ENCODE assay signal across 1 cellular context in the genomic region with DNA sequence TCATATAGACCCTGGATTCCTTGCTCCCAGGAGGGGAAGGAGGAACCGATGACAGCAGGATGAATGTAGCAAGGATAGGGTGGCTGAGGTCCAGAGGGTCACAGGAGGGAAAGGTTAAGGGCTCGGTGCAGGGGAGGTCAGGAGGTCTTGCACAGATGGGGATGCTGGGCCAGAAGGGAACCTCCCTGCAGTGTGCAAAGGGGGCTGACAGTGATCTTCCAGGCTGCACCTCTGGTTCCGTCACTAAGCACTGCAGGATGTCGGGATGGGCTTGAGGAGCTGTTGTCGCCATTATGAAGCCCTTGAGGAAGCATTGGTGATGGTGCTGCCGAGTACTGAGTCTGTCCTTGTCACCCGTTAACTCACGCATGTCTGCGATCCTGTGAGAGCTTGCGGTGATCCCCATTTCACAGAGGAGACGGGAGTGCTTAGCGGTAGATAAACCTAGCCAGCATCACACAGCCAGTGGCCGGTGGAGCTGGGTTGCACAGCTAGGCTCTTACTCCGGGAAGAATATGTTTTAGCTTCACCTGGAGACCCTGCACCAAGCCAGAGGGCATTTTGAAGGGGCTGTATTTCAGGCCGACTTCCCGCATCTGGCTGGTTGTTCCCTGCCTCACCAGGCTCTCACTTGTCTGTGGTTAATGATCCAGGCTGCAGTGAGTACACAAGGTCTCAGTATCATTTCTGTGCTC.
A peak's percentile ranks its signal among the peaks of the same experiment; 100 is the strongest.
TF ChIP-seq lines count a peak whose summit lies in the region.

No MANE protein-coding gene starts in this region.

TF ChIP-seq in HepG2, 621 proteins besides CTCF, POLR2A, EP300 and RAD21 (continued from another document and continues in another):
- TF ChIP-seq CEBPZ (IDR thresholded peaks at IDR 0.05; ENCODE audit: low read length) (no peak), IRF9 (CRISPR knock-in tag; IDR thresholded peaks at IDR 0.05; ENCODE audit: borderline replicate concordance) (no peak), ZNF34 (CRISPR knock-in tag; IDR thresholded peaks at IDR 0.05; ENCODE audit: borderline replicate concordance) (peak; percentile 19; the same call in 1 of the 2 replicates), SSRP1 (CRISPR knock-in tag; IDR thresholded peaks at IDR 0.05) (0 out of 2 replicates have a peak, but pooled peaks have one; percentile 5), ZNF598 (CRISPR knock-in tag; IDR thresholded peaks at IDR 0.05; ENCODE audit: borderline replicate concordance) (peak; percentile 53), ZBTB33 (CRISPR knock-in tag; IDR thresholded peaks at IDR 0.05) (peak; percentile 75), ZNF567 (CRISPR knock-in tag; IDR thresholded peaks at IDR 0.05; ENCODE audit: borderline replicate concordance) (peak; percentile 12; the same call in 1 of the 2 replicates), NR2F1 (CRISPR knock-in tag; IDR thresholded peaks at IDR 0.05) (peak in 1 of 2 experiments; percentile 28; a peak in 1 of 4 replicates), HES4 (CRISPR knock-in tag; IDR thresholded peaks at IDR 0.05; ENCODE audit: borderline replicate concordance) (0 out of 2 replicates have a peak, but pooled peaks have one; percentile 61), MTERF4 (CRISPR knock-in tag; IDR thresholded peaks at IDR 0.05) (0 out of 2 replicates have a peak, but pooled peaks have one; percentile 29), ATAD3A (CRISPR knock-in tag; IDR thresholded peaks at IDR 0.05) (peak; percentile 31; the same call in 1 of the 2 replicates), ZNF224 (CRISPR knock-in tag; IDR thresholded peaks at IDR 0.05) (0 out of 2 replicates have a peak, but pooled peaks have one; percentile 16), HIC2 (CRISPR knock-in tag; IDR thresholded peaks at IDR 0.05; ENCODE audit: low read depth) (peak; percentile 12; the same call in 1 of the 2 replicates), GLI4 (CRISPR knock-in tag; IDR thresholded peaks at IDR 0.05; ENCODE audit: borderline replicate concordance) (peak; percentile 18; the same call in 1 of the 2 replicates), ZFP90 (CRISPR knock-in tag; IDR thresholded peaks at IDR 0.05; ENCODE audit: borderline replicate concordance) (0 out of 2 replicates have a peak, but pooled peaks have one; percentile 10), ZBTB7A (CRISPR knock-in tag; IDR thresholded peaks at IDR 0.05) (peak; percentile 87), JUND (CRISPR knock-in tag; IDR thresholded peaks at IDR 0.05) (0 out of 2 replicates have a peak, but pooled peaks have one; percentile 43), NR2F6 (IDR thresholded peaks at IDR 0.05) (no peak), NR2F6 (CRISPR knock-in tag; IDR thresholded peaks at IDR 0.05) (0 out of 2 replicates have a peak, but pooled peaks have one; percentile 7), ZNF251 (CRISPR knock-in tag; IDR thresholded peaks at IDR 0.05) (peak; percentile 88; the same call in 1 of the 2 replicates)
- TF ChIP-seq, protein P1, sequence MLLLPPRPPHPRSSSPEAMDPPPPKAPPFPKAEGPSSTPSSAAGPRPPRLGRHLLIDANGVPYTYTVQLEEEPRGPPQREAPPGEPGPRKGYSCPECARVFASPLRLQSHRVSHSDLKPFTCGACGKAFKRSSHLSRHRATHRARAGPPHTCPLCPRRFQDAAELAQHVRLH (CRISPR knock-in tag; IDR thresholded peaks at IDR 0.05; ENCODE audit: borderline replicate concordance, low read depth) = no peak
- TF ChIP-seq, protein P2, sequence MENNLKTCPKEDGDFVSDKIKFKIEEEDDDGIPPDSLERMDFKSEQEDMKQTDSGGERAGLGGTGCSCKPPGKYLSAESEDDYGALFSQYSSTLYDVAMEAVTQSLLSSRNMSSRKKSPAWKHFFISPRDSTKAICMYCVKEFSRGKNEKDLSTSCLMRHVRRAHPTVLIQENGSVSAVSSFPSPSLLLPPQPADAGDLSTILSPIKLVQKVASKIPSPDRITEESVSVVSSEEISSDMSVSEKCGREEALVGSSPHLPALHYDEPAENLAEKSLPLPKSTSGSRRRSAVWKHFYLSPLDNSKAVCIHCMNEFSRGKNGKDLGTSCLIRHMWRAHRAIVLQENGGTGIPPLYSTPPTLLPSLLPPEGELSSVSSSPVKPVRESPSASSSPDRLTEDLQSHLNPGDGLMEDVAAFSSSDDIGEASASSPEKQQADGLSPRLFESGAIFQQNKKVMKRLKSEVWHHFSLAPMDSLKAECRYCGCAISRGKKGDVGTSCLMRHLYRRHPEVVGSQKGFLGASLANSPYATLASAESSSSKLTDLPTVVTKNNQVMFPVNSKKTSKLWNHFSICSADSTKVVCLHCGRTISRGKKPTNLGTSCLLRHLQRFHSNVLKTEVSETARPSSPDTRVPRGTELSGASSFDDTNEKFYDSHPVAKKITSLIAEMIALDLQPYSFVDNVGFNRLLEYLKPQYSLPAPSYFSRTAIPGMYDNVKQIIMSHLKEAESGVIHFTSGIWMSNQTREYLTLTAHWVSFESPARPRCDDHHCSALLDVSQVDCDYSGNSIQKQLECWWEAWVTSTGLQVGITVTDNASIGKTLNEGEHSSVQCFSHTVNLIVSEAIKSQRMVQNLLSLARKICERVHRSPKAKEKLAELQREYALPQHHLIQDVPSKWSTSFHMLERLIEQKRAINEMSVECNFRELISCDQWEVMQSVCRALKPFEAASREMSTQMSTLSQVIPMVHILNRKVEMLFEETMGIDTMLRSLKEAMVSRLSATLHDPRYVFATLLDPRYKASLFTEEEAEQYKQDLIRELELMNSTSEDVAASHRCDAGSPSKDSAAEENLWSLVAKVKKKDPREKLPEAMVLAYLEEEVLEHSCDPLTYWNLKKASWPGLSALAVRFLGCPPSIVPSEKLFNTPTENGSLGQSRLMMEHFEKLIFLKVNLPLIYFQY (CRISPR knock-in tag; IDR thresholded peaks at IDR 0.05; ENCODE audit: borderline replicate concordance) = no peak
- TF ChIP-seq, protein P3, sequence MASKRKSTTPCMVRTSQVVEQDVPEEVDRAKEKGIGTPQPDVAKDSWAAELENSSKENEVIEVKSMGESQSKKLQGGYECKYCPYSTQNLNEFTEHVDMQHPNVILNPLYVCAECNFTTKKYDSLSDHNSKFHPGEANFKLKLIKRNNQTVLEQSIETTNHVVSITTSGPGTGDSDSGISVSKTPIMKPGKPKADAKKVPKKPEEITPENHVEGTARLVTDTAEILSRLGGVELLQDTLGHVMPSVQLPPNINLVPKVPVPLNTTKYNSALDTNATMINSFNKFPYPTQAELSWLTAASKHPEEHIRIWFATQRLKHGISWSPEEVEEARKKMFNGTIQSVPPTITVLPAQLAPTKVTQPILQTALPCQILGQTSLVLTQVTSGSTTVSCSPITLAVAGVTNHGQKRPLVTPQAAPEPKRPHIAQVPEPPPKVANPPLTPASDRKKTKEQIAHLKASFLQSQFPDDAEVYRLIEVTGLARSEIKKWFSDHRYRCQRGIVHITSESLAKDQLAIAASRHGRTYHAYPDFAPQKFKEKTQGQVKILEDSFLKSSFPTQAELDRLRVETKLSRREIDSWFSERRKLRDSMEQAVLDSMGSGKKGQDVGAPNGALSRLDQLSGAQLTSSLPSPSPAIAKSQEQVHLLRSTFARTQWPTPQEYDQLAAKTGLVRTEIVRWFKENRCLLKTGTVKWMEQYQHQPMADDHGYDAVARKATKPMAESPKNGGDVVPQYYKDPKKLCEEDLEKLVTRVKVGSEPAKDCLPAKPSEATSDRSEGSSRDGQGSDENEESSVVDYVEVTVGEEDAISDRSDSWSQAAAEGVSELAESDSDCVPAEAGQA (IDR thresholded peaks at IDR 0.05; ENCODE audit: low read depth) = no peak
- TF ChIP-seq, protein P3 (CRISPR knock-in tag; IDR thresholded peaks at IDR 0.05; ENCODE audit: borderline replicate concordance) = no peak
